ENCODE assay signal across 24 cellular contexts in genomic region chr1:227938911-227939790, GRCh38. TPM values are rescaled to one million over a fixed set of nuclear protein-coding genes. Genes with fewer than 3 reads are reported as not detected.
DNase-seq lines count a peak whose midpoint lies in the region; ATAC-seq, FAIRE-seq and TF ChIP-seq lines count a peak whose summit lies in the region.
"Had no signal": no experiment of that assay in that cellular context is flagged by ENCODE, and none has a peak within 500 bp of the region (broad histone marks: within the 10 kb centered on the region; RNA-seq: fewer than 3 reads in every experiment).

No MANE protein-coding gene starts in this region.

- H3K4me3 Mint-ChIP-seq in activated T-cell treated with anti-CD3 and anti-CD28 coated beads, Interleukin-2, amount 50 U/mL, for 24 hours = no peak overlapping the region
- H3K4me3 Mint-ChIP-seq in mesothelial cell of epicardium = no peak overlapping the region
- H3K4me3 Mint-ChIP-seq: activated naive CD4-positive, alpha-beta T cell treated with anti-CD3 and anti-CD28 coated beads, Interleukin-2, amount 50 U/mL, for 24 hours; brain had no signal

- no peaks in the 10 kb centered on the region for H3K36me3 ChIP-seq in K562 (ENCODE audit: control insufficient read depth, insufficient read depth, low read length)
- H3K36me3 ChIP-seq in stomach = no peaks in the 10 kb centered on the region
- H3K36me3 ChIP-seq: thyroid gland had no signal

- TF ChIP-seq CTCF in K562 (IDR thresholded peaks at IDR 0.05 in 2 of 3, conservative IDR thresholded peaks at IDR 0.05 in 1 of 3; ENCODE audit: insufficient read depth in 2 of 3, low read depth in 1 of 3, low read length in 3 of 3) = no peak
- no peak for TF ChIP-seq CTCF in mesothelial cell of epicardium (IDR thresholded peaks at IDR 0.05; ENCODE audit: unreplicated experiment)
- no peak for TF ChIP-seq CTCF in stomach (IDR thresholded peaks at IDR 0.05)

- no peak for TF ChIP-seq POLR2A in K562 (conservative IDR thresholded peaks at IDR 0.05)
- TF ChIP-seq POLR2A in stomach (IDR thresholded peaks at IDR 0.05) = no peak

- H3K4me3 ChIP-seq in K562 (no peak overlapping the region), stomach (no peak overlapping the region)
- H3K4me3 ChIP-seq: esophagus squamous epithelium, thyroid gland had no signal

- no peak overlapping the region for H2AFZ ChIP-seq in K562 (ENCODE audit: low read depth, low read length)

- ATAC-seq in K562 (no peak), GM18502 (IDR thresholded peaks at IDR 0.05; ENCODE audit: poor library complexity, unreplicated experiment) (no peak), HG03521 (IDR thresholded peaks at IDR 0.05; ENCODE audit: unreplicated experiment) (no peak)

- no TSS peak for BruUV-seq in K562 (replicated peaks; lab: Mats Ljungman, UMichigan)

- in situ Hi-C loops in K562 (cut with MboI) = loop anchor here (10.0 kb wide), 1 partner anchor 174 kb away; no protein-coding TSS in a partner anchor

- no peak for FAIRE-seq in K562 (lab: Jason Lieb, UNC)
- FAIRE-seq: A204.1, small intestine had no signal

- intact Hi-C loops in K562 (cut with micrococcal nuclease) = no loop called here
- intact Hi-C loops in stomach (cut with DNase I; ENCODE audit: low total_unique reads) = no loop called here

- H4K20me1 ChIP-seq in K562 (replicated peaks; ENCODE audit: control insufficient read depth, insufficient read depth, low read length) = peaks cover 2% of the 10 kb centered on the region; the same call in 1 of the 2 replicates

- peaks cover 1% of the 10 kb centered on the region for H3K36me3 Mint-ChIP-seq in activated T-cell treated with anti-CD3 and anti-CD28 coated beads, Interleukin-2, amount 50 U/mL, for 24 hours (ENCODE audit: low read depth)
- peaks cover 5% of the 10 kb centered on the region for H3K36me3 Mint-ChIP-seq in mesothelial cell of epicardium

- DNase-seq in activated T-cell treated with anti-CD3 and anti-CD28 coated beads, Interleukin-2, amount 50 U/mL, for 24 hours = peak; percentile 13
- DNase-seq in activated T-cell treated with anti-CD3 and anti-CD28 coated beads, Interleukin-2, amount 50 U/mL, for 1 hour = no peak
- no peak for DNase-seq in K562 (ENCODE audit: extremely low read depth in 1 of 4, low spot score in 3 of 4)
- peak; percentile 12 to 37 for DNase-seq in mesothelial cell of epicardium (ENCODE audit: low spot score in 2 of 2, unreplicated experiment in 2 of 2)
- peak; percentile 21 for DNase-seq in stomach
- DNase-seq in NCI-H2196 (lab: John Stamatoyannopoulos, UW; ENCODE audit: unreplicated experiment) = no peak
- DNase-seq: activated CD4-positive, alpha-beta T cell treated with anti-CD3 and anti-CD28 coated beads for 1 hour; DMS153; esophagus squamous epithelium; GOT3; midbrain; NCI-H524; nucleus accumbens; small intestine; T-helper 9 cell had no signal

- peaks cover 17% of the 10 kb centered on the region for H3K9me3 Mint-ChIP-seq in activated T-cell treated with anti-CD3 and anti-CD28 coated beads, Interleukin-2, amount 50 U/mL, for 24 hours
- peaks cover 4% of the 10 kb centered on the region for H3K9me3 Mint-ChIP-seq in mesothelial cell of epicardium

- H3K9me3 ChIP-seq in K562 (replicated peaks; ENCODE audit: control insufficient read depth, insufficient read depth, low read depth, low read length) (no peaks in the 10 kb centered on the region; the same call in 1 of the 2 replicates), stomach (no peaks in the 10 kb centered on the region)
- H3K9me3 ChIP-seq: thyroid gland had no signal

- H3K27me3 ChIP-seq in K562 (ENCODE audit: control insufficient read depth in 2 of 2, insufficient read depth in 2 of 2, low read length in 2 of 2) (peaks cover 46 to 94% of the 10 kb centered on the region in 2 experiments; a peak in 4 of 5 replicates), stomach (no peaks in the 10 kb centered on the region)
- H3K27me3 ChIP-seq: esophagus squamous epithelium, thyroid gland had no signal

- H3K27ac ChIP-seq in K562 (ENCODE audit: extremely low read depth, low read depth, low read length) = no peak overlapping the region
- peak overlapping the region in 1 of 5 donors; percentile 20 for H3K27ac ChIP-seq in stomach
- H3K27ac ChIP-seq: C4-2B, esophagus squamous epithelium, HL-60, thyroid gland had no signal

- H3K4me1 Mint-ChIP-seq in activated T-cell treated with anti-CD3 and anti-CD28 coated beads, Interleukin-2, amount 50 U/mL, for 24 hours (ENCODE audit: low read depth) = peaks cover 18% of the 10 kb centered on the region
- peaks cover 11% of the 10 kb centered on the region for H3K4me1 Mint-ChIP-seq in mesothelial cell of epicardium

- CTCF ChIA-PET in K562 (lab: Yijun Ruan, JAX; ENCODE audit: low intra/inter-chr PET ratio) = no interaction called here

- H3K9me1 ChIP-seq in K562 (ENCODE audit: control insufficient read depth, insufficient read depth, low read length) = no peaks in the 10 kb centered on the region

- no peaks in the 10 kb centered on the region for H3K79me2 ChIP-seq in K562 (ENCODE audit: control insufficient read depth, insufficient read depth, low read length)

- no peak for TF ChIP-seq EP300 in K562 (IDR thresholded peaks at IDR 0.05; ENCODE audit: low read length)
- no peak for TF ChIP-seq EP300 in stomach (IDR thresholded peaks at IDR 0.05)

- POLR2A ChIA-PET in K562 (lab: Yijun Ruan, JAX) = interaction anchor here (0.6 to 0.7 kb wide), 2 partner anchors 103 to 209 kb away, joined by 3 read pairs; no protein-coding TSS in a partner anchor

- peak overlapping the region in 1 of 2 experiments; percentile 42; a peak in 1 of 4 replicates for H3K9ac ChIP-seq in K562 (ENCODE audit: insufficient read depth in 1 of 2, low read depth in 2 of 2, low read length in 2 of 2)

- H3K4me2 ChIP-seq in K562 (ENCODE audit: insufficient read depth, low read length) = no peak overlapping the region

- 3% methylated on average over 27 of the region's 27 CpGs for WGBS in K562 (ENCODE audit: insufficient coverage, low coverage, missing lambda C conversion rate)
- 79 to 87% (median 82%) methylated on average over 15 to 27 of the region's 27 CpGs for WGBS in stomach, 5 donors

- H3K27me3 Mint-ChIP-seq in activated T-cell treated with anti-CD3 and anti-CD28 coated beads, Interleukin-2, amount 50 U/mL, for 24 hours = no peaks in the 10 kb centered on the region
- H3K27me3 Mint-ChIP-seq in mesothelial cell of epicardium (ENCODE audit: low read depth) = no peaks in the 10 kb centered on the region
- H3K27me3 Mint-ChIP-seq: activated naive CD4-positive, alpha-beta T cell treated with anti-CD3 and anti-CD28 coated beads, Interleukin-2, amount 50 U/mL, for 24 hours had no signal

- TF ChIP-seq RAD21 in K562 (CRISPR knock-in tag; conservative IDR thresholded peaks at IDR 0.05 in 1 of 2, IDR thresholded peaks at IDR 0.05 in 1 of 2) = no peak

- H3K27ac Mint-ChIP-seq in activated T-cell treated with anti-CD3 and anti-CD28 coated beads, Interleukin-2, amount 50 U/mL, for 24 hours = no peak overlapping the region
- H3K27ac Mint-ChIP-seq in mesothelial cell of epicardium = no peak overlapping the region
- H3K27ac Mint-ChIP-seq: activated naive CD4-positive, alpha-beta T cell treated with anti-CD3 and anti-CD28 coated beads, Interleukin-2, amount 50 U/mL, for 24 hours had no signal

- peaks cover 0 to 34% of the 10 kb centered on the region in 2 experiments; a peak in 1 of 5 replicates for H3K4me1 ChIP-seq in K562 (replicated peaks in 1 of 2; ENCODE audit: control insufficient read depth in 2 of 2, insufficient read depth in 2 of 2, low read length in 2 of 2)
- H3K4me1 ChIP-seq in stomach = peaks cover 0 to 35% (median 18%) of the 10 kb centered on the region in 4 donors
- H3K4me1 ChIP-seq: thyroid gland had no signal

TF ChIP-seq in K562, 482 proteins besides CTCF, POLR2A, EP300 and RAD21:
- TF ChIP-seq PURB (CRISPR knock-in tag; IDR thresholded peaks at IDR 0.05; ENCODE audit: low read depth) = no peak
- peak; percentile 23; the same call in 1 of the 2 replicates for TF ChIP-seq STAG1 (CRISPR knock-in tag; IDR thresholded peaks at IDR 0.05; ENCODE audit: borderline replicate concordance)
- TF ChIP-seq EZH2 (IDR thresholded peaks at IDR 0.05; ENCODE audit: borderline replicate concordance, low read depth, low read length) = peak; percentile 49; the same call in 1 of the 2 replicates
TF ChIP-seq in K562: peak in this region for 2.

RNA-seq across cellular contexts. Expression of gene WNT9A, which starts 8.6 kb away (rescaled TPM):
- 0.44 and 0.51 TPM in 2 replicates for total RNA-seq in K562 (2011; cell fraction: chromatin; rRNA removed; ENCODE audit: low replicate concordance)
- 0.26 and 0.67 TPM in 2 replicates for total RNA-seq in K562 (2011; cell fraction: nucleolus; rRNA removed)
- total RNA-seq in K562 (2011; cell fraction: nucleoplasm; rRNA removed) = 0.37 and 0.61 TPM in 2 replicates
- total RNA-seq in K562 (2014; rRNA removed) (0.04 TPM in 1 of 2 replicates, not detected in the other), K562 (2014; rRNA removed; fragmentation: Illumina TruSeq; extraction: Trizol) (0.04 TPM in 1 of 2 replicates, not detected in the other), K562 (2015; rRNA removed; fragmentation: Illumina TruSeq; extraction: Trizol) (not detected in 2 replicates), K562 (2021) (0.04 and 0.16 TPM in 2 replicates), mesothelial cell of epicardium (3.9 to 4.5 TPM (median 4.3 TPM) in 3 replicates), stomach (10 to 100 TPM in 1 of 5 donors, 1 to 10 TPM in 4; 1.7 to 22.2 (median 4.3) TPM)
- polyA plus RNA-seq in K562 (2011; rRNA removed) (0.10 and 0.12 TPM in 2 replicates), K562 (2014; fragmentation: Illumina TruSeq; extraction: Trizol) (0.03 and 0.07 TPM in 2 replicates), K562 (2014; fragmentation: Nextera tagmentation; extraction: Ambion mirVana) (not detected), K562 (2014; rRNA removed) (0.07 and 0.17 TPM in 2 replicates), stomach (1 to 10 TPM; 1.1 to 2.0 (median 1.1) TPM)
- polyA plus RNA-seq in K562 (2011; cell fraction: cytosol; rRNA removed) = 0.09 and 0.19 TPM in 2 replicates
- polyA plus RNA-seq in K562 (2011; cell fraction: nucleus; rRNA removed) = 0.30 and 0.39 TPM in 2 replicates
- 0.12 and 0.19 TPM in 2 replicates for polyA plus RNA-seq in K562 (2012)
- polyA minus RNA-seq in K562 (2011; rRNA and poly(A)+ RNA removed) = 0.25 and 0.36 TPM in 2 replicates
- polyA minus RNA-seq in K562 (2011; cell fraction: cytosol; rRNA and poly(A)+ RNA removed) = 0.46 TPM in 1 of 2 replicates, not detected in the other
- polyA minus RNA-seq in K562 (2011; cell fraction: nucleus; rRNA and poly(A)+ RNA removed) = 0.11 and 0.13 TPM in 2 replicates
- total RNA-seq: SK-MEL-5 had no signal

Comparison
In these comparisons a context has a peak if more than half of its experiments do, and no peak if none do; other contexts are left out.
1. DNase-seq: peak in activated T-cell treated with anti-CD3 and anti-CD28 coated beads, Interleukin-2, amount 50 U/mL, for 24 hours (single experiment), mesothelial cell of epicardium (2 of 2) and stomach (single experiment); none in activated T-cell treated with anti-CD3 and anti-CD28 coated beads, Interleukin-2, amount 50 U/mL, for 1 hour (single experiment), K562 (0 of 4) and NCI-H2196 (single experiment).